Comparison of ENCODE assay signal across 8 cellular contexts in genomic region chr18:36942264-36942663, GRCh38.
DNase-seq lines count a peak whose midpoint lies in the region; ATAC-seq, FAIRE-seq and TF ChIP-seq lines count a peak whose summit lies in the region.

No MANE protein-coding gene starts in this region.

- no peak overlapping the region for H3K27ac ChIP-seq in neuronal stem cell (replicated peaks; ENCODE audit: low read length)
- no peak overlapping the region for H3K27ac ChIP-seq in upper lobe of left lung

- H2BK12ac ChIP-seq in neuronal stem cell (ENCODE audit: low read length), result no peak overlapping the region

- no peak overlapping the region for H3K4me2 ChIP-seq in neuronal stem cell (ENCODE audit: insufficient read depth, low read length, poor library complexity, severe bottlenecking)

- H3K79me1 ChIP-seq in neuronal stem cell (ENCODE audit: low read depth, low read length), result peaks cover 2% of the 10 kb centered on the region

- TF ChIP-seq POLR2A in upper lobe of left lung (IDR thresholded peaks at IDR 0.05), result no peak

- H2BK5ac ChIP-seq in neuronal stem cell (ENCODE audit: low read length), result no peak overlapping the region

- H3K4me3 Mint-ChIP-seq in activated T-cell treated with anti-CD3 and anti-CD28 coated beads, Interleukin-2, amount 50 U/mL, for 24 hours, result no peak overlapping the region

- H3K4me1 ChIP-seq in neuronal stem cell (ENCODE audit: control insufficient read depth in 2 of 2, insufficient read depth in 1 of 2, low read depth in 1 of 2, low read length in 2 of 2) (no peaks in the 10 kb centered on the region), upper lobe of left lung (no peaks in the 10 kb centered on the region)

- H3K4me3 ChIP-seq in bronchial epithelial cell (ENCODE audit: low read depth, low read length), result no peak overlapping the region
- H3K4me3 ChIP-seq in neuronal stem cell (ENCODE audit: low read length in 2 of 2), result no peak overlapping the region
- H3K4me3 ChIP-seq in upper lobe of left lung, result no peak overlapping the region

- H3K23ac ChIP-seq in neuronal stem cell (ENCODE audit: low read depth, low read length, poor library complexity), result no peak overlapping the region

- H3K36me3 Mint-ChIP-seq in activated T-cell treated with anti-CD3 and anti-CD28 coated beads, Interleukin-2, amount 50 U/mL, for 24 hours (ENCODE audit: low read depth), result peaks cover 24% of the 10 kb centered on the region

- no peak overlapping the region for H3K27ac Mint-ChIP-seq in activated T-cell treated with anti-CD3 and anti-CD28 coated beads, Interleukin-2, amount 50 U/mL, for 24 hours

- TF ChIP-seq CTCF in bronchial epithelial cell (IDR thresholded peaks at IDR 0.05; ENCODE audit: insufficient read depth, low read length, severe bottlenecking) (peak; percentile 64), upper lobe of left lung (IDR thresholded peaks at IDR 0.05) (peak in 3 of 6 experiments; percentile 36 to 39 (median 39))

- H3K9me3 Mint-ChIP-seq in activated T-cell treated with anti-CD3 and anti-CD28 coated beads, Interleukin-2, amount 50 U/mL, for 24 hours, result peaks cover 15% of the 10 kb centered on the region

- peak; percentile 11 for DNase-seq in Daoy (ENCODE audit: low read depth)
- DNase-seq in NCI-H2171 treated with DMSO at 0.1 percent for 48 hours (lab: John Stamatoyannopoulos, UW), result peak; percentile 31
- peak; percentile 45 for DNase-seq in bronchial epithelial cell (ENCODE audit: low read depth)
- peak; percentile 20 for DNase-seq in neuronal stem cell (ENCODE audit: low spot score)
- no peak for DNase-seq in activated T-cell treated with anti-CD3 and anti-CD28 coated beads, Interleukin-2, amount 50 U/mL, for 24 hours
- DNase-seq in upper lobe of left lung, result no peak

- H2AFZ ChIP-seq in neuronal stem cell (ENCODE audit: low read length), result no peak overlapping the region

- H3K14ac ChIP-seq in neuronal stem cell (ENCODE audit: low read length), result no peak overlapping the region

- H3K36me3 ChIP-seq in bronchial epithelial cell (ENCODE audit: control insufficient read depth, insufficient read depth, low read length) (no peaks in the 10 kb centered on the region), neuronal stem cell (replicated peaks in 1 of 2; ENCODE audit: control insufficient read depth in 2 of 2, insufficient read depth in 2 of 2, low read length in 2 of 2) (no peaks in the 10 kb centered on the region), upper lobe of left lung (no peaks in the 10 kb centered on the region)

- no peak overlapping the region for H4K8ac ChIP-seq in neuronal stem cell (ENCODE audit: low read depth, low read length)

- H3K4ac ChIP-seq in neuronal stem cell (ENCODE audit: low read length), result no peak overlapping the region

- H3K9ac ChIP-seq in neuronal stem cell (ENCODE audit: low read depth, low read length, poor library complexity), result no peak overlapping the region

- no peaks in the 10 kb centered on the region for H3K4me1 Mint-ChIP-seq in activated T-cell treated with anti-CD3 and anti-CD28 coated beads, Interleukin-2, amount 50 U/mL, for 24 hours (ENCODE audit: low read depth)

- no peak for FAIRE-seq in bronchial epithelial cell (lab: Jason Lieb, UNC)

- no peak overlapping the region for H2AK5ac ChIP-seq in neuronal stem cell (ENCODE audit: low read depth, low read length)

- H2BK15ac ChIP-seq in neuronal stem cell (ENCODE audit: low read length), result no peak overlapping the region

- no peak overlapping the region for H2BK120ac ChIP-seq in neuronal stem cell (ENCODE audit: low read depth, low read length)

- H3K27me3 Mint-ChIP-seq in activated T-cell treated with anti-CD3 and anti-CD28 coated beads, Interleukin-2, amount 50 U/mL, for 24 hours, result no peaks in the 10 kb centered on the region

- peak; percentile 64 for ATAC-seq in GM21576 (IDR thresholded peaks at IDR 0.05; ENCODE audit: unreplicated experiment)
- no peak for ATAC-seq in GM19463 (IDR thresholded peaks at IDR 0.05; ENCODE audit: unreplicated experiment)
- no peak for ATAC-seq in upper lobe of left lung (ENCODE audit: low FRiP score in 2 of 2)

- H4K91ac ChIP-seq in neuronal stem cell (ENCODE audit: low read depth, low read length, poor library complexity), result no peak overlapping the region

- H3K18ac ChIP-seq in neuronal stem cell (ENCODE audit: low read length), result no peak overlapping the region

- H3K27me3 ChIP-seq in bronchial epithelial cell (ENCODE audit: control insufficient read depth, insufficient read depth, low read length), result no peaks in the 10 kb centered on the region
- H3K27me3 ChIP-seq in neuronal stem cell (ENCODE audit: control insufficient read depth in 3 of 3, insufficient read depth in 3 of 3, low read depth in 1 of 3, low read length in 3 of 3), result no peaks in the 10 kb centered on the region
- no peaks in the 10 kb centered on the region for H3K27me3 ChIP-seq in upper lobe of left lung

- H3K9me3 ChIP-seq in neuronal stem cell (replicated peaks in 1 of 2; ENCODE audit: control insufficient read depth in 2 of 2, insufficient read depth in 1 of 2, low read depth in 1 of 2, low read length in 2 of 2) (no peaks in the 10 kb centered on the region), upper lobe of left lung (peaks cover 0 to 10% (median 4%) of the 10 kb centered on the region in 4 donors)

- WGBS in neuronal stem cell (ENCODE audit: extremely low coverage in 2 of 2, insufficient read length in 2 of 2, insufficient replicate concordance in 1 of 2), 2 donors, result no CpG with 5 or more reads among the region's 6 CpGs
- 77 to 80% methylated on average over 6 of the region's 6 CpGs for WGBS in upper lobe of left lung, 2 donors

- TF ChIP-seq EP300 in upper lobe of left lung (IDR thresholded peaks at IDR 0.05), result no peak

Comparison
In these comparisons a context has a peak if more than half of its experiments do, and no peak if none do; other contexts are left out.
1. DNase-seq: peak in Daoy (single experiment), NCI-H2171 treated with DMSO at 0.1 percent for 48 hours (single experiment), bronchial epithelial cell (single experiment) and neuronal stem cell (single experiment); none in activated T-cell treated with anti-CD3 and anti-CD28 coated beads, Interleukin-2, amount 50 U/mL, for 24 hours (single experiment) and upper lobe of left lung (0 of 2).